Comparison of ENCODE assay signal across 19 cellular contexts in genomic region chr13:114136576-114136975, GRCh38. TPM values are rescaled to one million over a fixed set of nuclear protein-coding genes. Genes with fewer than 3 reads are reported as not detected.
"Had no signal": no experiment of that assay in that cellular context is flagged by ENCODE, and none has a peak within 500 bp of the region (broad histone marks: within the 10 kb centered on the region; RNA-seq: fewer than 3 reads in every experiment).

No MANE protein-coding gene starts in this region.

- DNase-seq: activated B cell treated with CpG ODN at 0.5 μM for 24 hours; activated CD4-positive, alpha-beta T cell treated with anti-CD3 and anti-CD28 coated beads for 48 hours; activated CD8-positive, alpha-beta memory T cell treated with anti-CD3 and anti-CD28 coated beads for 24 hours; activated naive CD4-positive, alpha-beta T cell; amniotic stem cell; caudate nucleus; colonic mucosa; kidney glomerular epithelial cell; T-helper 2 cell had no signal

- H3K4me3 Mint-ChIP-seq: activated B cell treated with CpG ODN at 0.5 μM for 24 hours; stimulated activated effector memory CD8-positive, alpha-beta T cell treated with anti-CD3 and anti-CD28 coated beads, Interleukin-12 subunit alpha, Interleukin-12 subunit beta, amount 100 ng/mL, for 72 hours had no signal

- H3K9me3 Mint-ChIP-seq: activated B cell treated with CpG ODN at 0.5 μM for 24 hours; stimulated activated effector memory CD8-positive, alpha-beta T cell treated with anti-CD3 and anti-CD28 coated beads, Interleukin-12 subunit alpha, Interleukin-12 subunit beta, amount 100 ng/mL, for 72 hours had no signal

- H3K36me3 ChIP-seq: colonic mucosa, tibial artery had no signal

- H3K27me3 ChIP-seq: colonic mucosa, hepatocyte, tibial artery had no signal

- ATAC-seq: esophagus mucosa; SK-N-SH treated with all-trans-retinoic acid at 6 μM for 48 hours; stimulated activated effector memory CD8-positive, alpha-beta T cell treated with anti-CD3 and anti-CD28 coated beads, Interleukin-12 subunit alpha, Interleukin-12 subunit beta, amount 100 ng/mL, for 72 hours had no signal

- H3K27me3 Mint-ChIP-seq: activated B cell treated with CpG ODN at 0.5 μM for 24 hours had no signal

- H3K4me3 ChIP-seq: colonic mucosa, hepatocyte, tibial artery had no signal

- H3K27ac Mint-ChIP-seq: activated B cell treated with CpG ODN at 0.5 μM for 24 hours; stimulated activated effector memory CD8-positive, alpha-beta T cell treated with anti-CD3 and anti-CD28 coated beads, Interleukin-12 subunit alpha, Interleukin-12 subunit beta, amount 100 ng/mL, for 72 hours had no signal

- FAIRE-seq: endometrium had no signal

- H3K9me3 ChIP-seq: colonic mucosa, tibial artery had no signal

- H3K27ac ChIP-seq: colonic mucosa, hepatocyte, tibial artery had no signal

RNA-seq across cellular contexts. Expression of gene CFAP97D2, which starts 42.5 kb away (rescaled TPM):
- total RNA-seq: activated B cell treated with CpG ODN at 0.5 μM for 24 hours, colonic mucosa, esophagus mucosa, hepatocyte, lower leg skin, mesenteric fat pad, osteocyte had no signal
- polyA plus RNA-seq: hepatocyte, neural cell had no signal
